Comparison of ENCODE assay signal across 18 cellular contexts in the genomic region with DNA sequence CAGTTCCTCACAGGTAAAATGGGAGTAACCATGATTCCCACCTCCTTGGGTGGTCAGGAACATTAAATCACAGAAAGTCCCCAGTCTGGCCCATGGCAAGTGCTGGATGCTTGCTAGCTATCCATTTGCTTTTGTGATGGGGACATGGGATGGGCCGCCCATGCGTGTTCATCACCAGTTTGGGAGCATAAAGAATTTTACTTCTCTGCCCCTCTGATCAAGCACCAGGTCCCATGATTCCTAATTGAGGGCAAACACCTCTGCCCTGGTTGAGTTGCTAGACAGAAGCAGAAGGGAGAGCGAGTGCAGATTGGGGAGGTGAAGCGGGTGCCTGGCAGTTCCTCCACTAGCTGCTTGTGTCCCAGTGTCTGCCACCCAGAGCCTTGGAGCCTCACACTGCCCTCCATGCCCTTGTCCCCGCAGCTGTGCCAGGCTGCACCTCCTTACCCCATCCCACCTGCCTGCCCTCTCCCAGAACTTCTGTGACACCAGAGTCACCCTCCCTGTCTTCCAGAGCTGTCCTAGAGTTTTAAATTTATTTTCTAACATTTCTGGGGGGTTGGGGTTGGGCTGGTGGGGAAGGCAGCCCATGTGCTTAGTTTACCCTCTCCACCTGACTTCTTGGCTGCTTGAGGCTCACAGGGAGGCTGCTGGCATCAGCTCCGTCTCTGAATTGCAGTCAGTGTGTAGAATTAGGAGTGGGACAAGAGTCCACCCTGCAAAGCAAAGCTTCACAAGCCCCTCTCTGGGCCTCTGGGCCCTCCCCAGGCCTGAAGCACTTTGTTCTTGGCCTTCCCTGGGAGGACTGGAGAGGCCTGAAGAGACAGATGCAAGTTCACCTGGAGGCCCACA. TPM values are rescaled to one million over a fixed set of nuclear protein-coding genes. Genes with fewer than 3 reads are reported as not detected.
DNase-seq lines count a peak whose midpoint lies in the region; ATAC-seq and TF ChIP-seq lines count a peak whose summit lies in the region.
"Had no signal": no experiment of that assay in that cellular context is flagged by ENCODE, and none has a peak within 500 bp of the region (broad histone marks: within the 10 kb centered on the region; RNA-seq: fewer than 3 reads in every experiment).

No MANE protein-coding gene starts in this region.

- no peak for TF ChIP-seq CTCF in endodermal cell (conservative IDR thresholded peaks at IDR 0.05)
- TF ChIP-seq CTCF in spleen (IDR thresholded peaks at IDR 0.05 in 8 of 11, conservative IDR thresholded peaks at IDR 0.05 in 3 of 11), result no peak
- no peak for TF ChIP-seq CTCF in RWPE1 (conservative IDR thresholded peaks at IDR 0.05; ENCODE audit: low read depth)

- H3K4me3 ChIP-seq in H7 (ENCODE audit: insufficient read depth, low read depth, low read length) (no peak overlapping the region), endodermal cell (ENCODE audit: low read length) (no peak overlapping the region), neuronal stem cell (ENCODE audit: low read length in 2 of 2) (no peak overlapping the region), spleen (no peak overlapping the region)
- H3K4me3 ChIP-seq: BLaER1 treated with 17β-estradiol and CSF1 and Interleukin-3, amounts not matched to agents 10 nM and 100 nM; GM12878; GM23248 had no signal

- H3K79me1 ChIP-seq in neuronal stem cell (ENCODE audit: low read depth, low read length), result peaks cover 2% of the 10 kb centered on the region

- no peak overlapping the region for H2AFZ ChIP-seq in neuronal stem cell (ENCODE audit: low read length)
- H2AFZ ChIP-seq: GM23248 had no signal

- ATAC-seq in HG03571 (IDR thresholded peaks at IDR 0.05; ENCODE audit: unreplicated experiment), result no peak
- ATAC-seq: GM12878 had no signal

- peaks cover 3% of the 10 kb centered on the region for H3K4me1 Mint-ChIP-seq in endodermal cell
- H3K4me1 Mint-ChIP-seq: CD4-positive, CD25-positive, alpha-beta regulatory T cell had no signal

- no peak overlapping the region for H2BK5ac ChIP-seq in neuronal stem cell (ENCODE audit: low read length)

- no peaks in the 10 kb centered on the region for H3K9me3 Mint-ChIP-seq in endodermal cell
- H3K9me3 Mint-ChIP-seq: H9 had no signal

- TF ChIP-seq POLR2A in spleen (IDR thresholded peaks at IDR 0.05), result no peak

- no peaks in the 10 kb centered on the region for H3K9me3 ChIP-seq in endodermal cell (ENCODE audit: control insufficient read depth, low read length)
- H3K9me3 ChIP-seq in neuronal stem cell (replicated peaks in 1 of 2; ENCODE audit: control insufficient read depth in 2 of 2, insufficient read depth in 1 of 2, low read depth in 1 of 2, low read length in 2 of 2), result no peaks in the 10 kb centered on the region
- H3K9me3 ChIP-seq in spleen, result no peaks in the 10 kb centered on the region
- H3K9me3 ChIP-seq: BLaER1 treated with 17β-estradiol and CSF1 and Interleukin-3, amounts not matched to agents 10 nM and 100 nM had no signal

- H3K27me3 ChIP-seq in H7 (ENCODE audit: control insufficient read depth, insufficient read depth, low read length), result no peaks in the 10 kb centered on the region
- H3K27me3 ChIP-seq in endodermal cell (ENCODE audit: control insufficient read depth, insufficient read depth, low read length, poor library complexity, severe bottlenecking), result no peaks in the 10 kb centered on the region
- peaks cover 0 to 6% (median 0%) of the 10 kb centered on the region in 3 experiments for H3K27me3 ChIP-seq in neuronal stem cell (ENCODE audit: control insufficient read depth in 3 of 3, insufficient read depth in 3 of 3, low read depth in 1 of 3, low read length in 3 of 3)
- H3K27me3 ChIP-seq in spleen (replicated peaks in 1 of 7), result peaks cover 0 to 65% (median 22%) of the 10 kb centered on the region in 7 donors

- H3K4me3 Mint-ChIP-seq in endodermal cell, result no peak overlapping the region
- H3K4me3 Mint-ChIP-seq: CD4-positive, CD25-positive, alpha-beta regulatory T cell; H9 had no signal

- no peak overlapping the region for H4K91ac ChIP-seq in neuronal stem cell (ENCODE audit: low read depth, low read length, poor library complexity)

- H2BK120ac ChIP-seq in neuronal stem cell (ENCODE audit: low read depth, low read length), result peak overlapping the region; percentile 19

- H3K27ac ChIP-seq in endodermal cell (ENCODE audit: low read depth, low read length) (no peak overlapping the region), neuronal stem cell (replicated peaks; ENCODE audit: low read length) (no peak overlapping the region), spleen (no peak overlapping the region), RWPE1 (no peak overlapping the region)
- H3K27ac ChIP-seq: BLaER1 treated with 17β-estradiol and CSF1 and Interleukin-3, amounts not matched to agents 10 nM and 100 nM; GM23248; HL-60 had no signal

- no peak overlapping the region for H2BK15ac ChIP-seq in neuronal stem cell (ENCODE audit: low read length)

- no peak overlapping the region for H2BK12ac ChIP-seq in neuronal stem cell (ENCODE audit: low read length)

- no peak overlapping the region for H3K4ac ChIP-seq in neuronal stem cell (ENCODE audit: low read length)

- H3K23ac ChIP-seq in neuronal stem cell (ENCODE audit: low read depth, low read length, poor library complexity), result no peak overlapping the region

- peak overlapping the region; percentile 50 for H2AK5ac ChIP-seq in neuronal stem cell (ENCODE audit: low read depth, low read length)

- H3K27ac Mint-ChIP-seq in endodermal cell, result no peak overlapping the region
- H3K27ac Mint-ChIP-seq: CD4-positive, CD25-positive, alpha-beta regulatory T cell had no signal

- 91 to 92% methylated on average over 6 of the region's 6 CpGs for WGBS in endodermal cell (ENCODE audit: insufficient coverage in 1 of 2, insufficient read length in 1 of 2), 2 experiments
- WGBS in neuronal stem cell (ENCODE audit: extremely low coverage in 2 of 2, insufficient read length in 2 of 2, insufficient replicate concordance in 1 of 2), 2 donors, result no CpG with 5 or more reads among the region's 6 CpGs
- 85 to 98% (median 91%) methylated on average over 4 to 6 of the region's 6 CpGs for WGBS in spleen, 5 donors

- no peak overlapping the region for H4K8ac ChIP-seq in neuronal stem cell (ENCODE audit: low read depth, low read length)

- DNase-seq in H7 (peak; percentile 27), endodermal cell (peak; percentile 37), neuronal stem cell (ENCODE audit: low spot score) (no peak), spleen (peak; percentile 52), SW480 (ENCODE audit: low spot score) (no peak), D341Med (ENCODE audit: low spot score) (no peak), RWPE1 (ENCODE audit: low spot score) (no peak)
- DNase-seq: ACHN; CD4-positive, CD25-positive, alpha-beta regulatory T cell; DMS79; GM23248; H9 had no signal

- no peaks in the 10 kb centered on the region for H3K4me1 ChIP-seq in endodermal cell (ENCODE audit: control insufficient read depth, insufficient read depth, low read length)
- H3K4me1 ChIP-seq in neuronal stem cell (ENCODE audit: control insufficient read depth in 2 of 2, insufficient read depth in 1 of 2, low read depth in 1 of 2, low read length in 2 of 2), result peaks cover 0 to 6% of the 10 kb centered on the region in 2 donors
- no peaks in the 10 kb centered on the region for H3K4me1 ChIP-seq in spleen
- H3K4me1 ChIP-seq: BLaER1 treated with 17β-estradiol and CSF1 and Interleukin-3, amounts not matched to agents 10 nM and 100 nM had no signal

- H3K36me3 ChIP-seq in H7 (replicated peaks; ENCODE audit: control insufficient read depth, insufficient read depth, low read length), result no peaks in the 10 kb centered on the region
- no peaks in the 10 kb centered on the region for H3K36me3 ChIP-seq in endodermal cell (ENCODE audit: control insufficient read depth, insufficient read depth, low read length)
- H3K36me3 ChIP-seq in neuronal stem cell (replicated peaks in 1 of 2; ENCODE audit: control insufficient read depth in 2 of 2, insufficient read depth in 2 of 2, low read length in 2 of 2), result no peaks in the 10 kb centered on the region
- H3K36me3 ChIP-seq in spleen, result no peaks in the 10 kb centered on the region
- H3K36me3 ChIP-seq: BLaER1 treated with 17β-estradiol and CSF1 and Interleukin-3, amounts not matched to agents 10 nM and 100 nM had no signal

- no peaks in the 10 kb centered on the region for H3K36me3 Mint-ChIP-seq in endodermal cell (ENCODE audit: low read depth)
- H3K36me3 Mint-ChIP-seq: CD4-positive, CD25-positive, alpha-beta regulatory T cell had no signal

- CTCF ChIA-PET in RWPE1 (lab: Yijun Ruan, JAX), result no interaction called here

- H3K14ac ChIP-seq in neuronal stem cell (ENCODE audit: low read length), result no peak overlapping the region

- H3K9ac ChIP-seq in endodermal cell (ENCODE audit: extremely low read depth, low read length, poor library complexity, severe bottlenecking) (no peak overlapping the region), neuronal stem cell (ENCODE audit: low read depth, low read length, poor library complexity) (no peak overlapping the region)
- H3K9ac ChIP-seq: BLaER1 treated with 17β-estradiol and CSF1 and Interleukin-3, amounts not matched to agents 10 nM and 100 nM; GM23248 had no signal

- H3K18ac ChIP-seq in neuronal stem cell (ENCODE audit: low read length), result no peak overlapping the region

- H3K4me2 ChIP-seq in neuronal stem cell (ENCODE audit: insufficient read depth, low read length, poor library complexity, severe bottlenecking), result no peak overlapping the region
- H3K4me2 ChIP-seq: BLaER1 treated with 17β-estradiol and CSF1 and Interleukin-3, amounts not matched to agents 10 nM and 100 nM had no signal

- POLR2A ChIA-PET in RWPE1 (lab: Yijun Ruan, JAX; ENCODE audit: low non-redundant PET), result no interaction called here

- intact Hi-C loops in spleen (cut with DNase I; ENCODE audit: low total_unique reads), result no loop called here

- peaks cover 3% of the 10 kb centered on the region for H3K27me3 Mint-ChIP-seq in endodermal cell (ENCODE audit: insufficient read depth)

RNA-seq across cellular contexts. Expression of a gene that starts 18.4 kb away (rescaled TPM):
- total RNA-seq in H7 (2014; rRNA removed; shearing (Covaris generic)), result 0.24 and 1.5 TPM in 2 replicates
- total RNA-seq in endodermal cell (under 1 TPM; 0.44 to 0.66 TPM), spleen (not detected)
- polyA plus RNA-seq in endodermal cell (2013, experiment 1 of 2), result 2.6 TPM
- polyA plus RNA-seq in endodermal cell (2013, experiment 2 of 2), result 1.6 TPM
- polyA plus RNA-seq in neuronal stem cell (2013, experiment 1 of 2), result 3.9 TPM
- polyA plus RNA-seq in neuronal stem cell (2013, experiment 2 of 2), result 2.8 TPM
- polyA plus RNA-seq in spleen, result not detected
- total RNA-seq: A172; CD4-positive, CD25-positive, alpha-beta regulatory T cell; G401; GM12878; GM23248 had no signal
- polyA plus RNA-seq: CD4-positive, CD25-positive, alpha-beta regulatory T cell; GM23248 had no signal

RNA-seq across cellular contexts. Expression of a gene that starts 55.9 kb away (rescaled TPM):
- total RNA-seq in H7 (2014; rRNA removed; shearing (Covaris generic)), result 8.5 and 10.5 TPM in 2 replicates
- total RNA-seq in endodermal cell (10 to 100 TPM; 20.7 to 31.1 TPM), spleen (1 to 10 TPM in 6 of 7 donors, under 1 TPM in 1; 0.57 to 9.5 (median 4.8) TPM)
- polyA plus RNA-seq in endodermal cell (2013, experiment 1 of 2), result 7.3 TPM
- 5.6 TPM for polyA plus RNA-seq in endodermal cell (2013, experiment 2 of 2)
- polyA plus RNA-seq in neuronal stem cell (2013, experiment 1 of 2), result 6.0 TPM
- 5.6 TPM for polyA plus RNA-seq in neuronal stem cell (2013, experiment 2 of 2)
- 1 to 10 TPM in 2 of 3 donors, under 1 TPM in 1; 0.63 to 3.1 (median 2.4) TPM for polyA plus RNA-seq in spleen
- total RNA-seq: CD4-positive, CD25-positive, alpha-beta regulatory T cell had no signal
- polyA plus RNA-seq: CD4-positive, CD25-positive, alpha-beta regulatory T cell; GM12878 had no signal

Comparison
In these comparisons a context has a peak if more than half of its experiments do, and no peak if none do; other contexts are left out.
1. DNase-seq: peak in H7 (single experiment), endodermal cell (single experiment) and spleen (single experiment); none in neuronal stem cell (single experiment), SW480 (single experiment), D341Med (single experiment) and RWPE1 (single experiment).